ENCODE assay signal across 8 cellular contexts in the genomic region with DNA sequence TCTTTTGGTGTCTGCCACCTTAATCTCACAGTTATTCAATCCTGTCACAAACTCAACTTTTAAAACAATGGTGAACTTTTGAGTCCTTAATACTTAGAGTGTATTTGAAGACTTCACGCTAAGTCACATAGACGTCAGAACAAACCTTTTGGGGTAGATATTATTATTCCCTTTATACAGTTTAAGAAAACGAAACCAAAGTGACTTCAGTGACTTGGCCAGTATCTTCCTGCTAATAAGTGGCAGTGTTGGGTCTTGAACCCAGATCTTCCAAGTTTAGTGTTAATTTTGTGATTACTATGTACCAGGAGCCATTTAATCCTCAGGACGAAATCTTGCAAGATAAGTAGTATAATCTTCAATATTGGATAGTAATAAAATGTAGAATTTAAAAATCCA. TPM values are rescaled to one million over a fixed set of nuclear protein-coding genes. Genes with fewer than 3 reads are reported as not detected.
DNase-seq lines count a peak whose midpoint lies in the region; ATAC-seq and TF ChIP-seq lines count a peak whose summit lies in the region.

No MANE protein-coding gene starts in this region.

- H3K9me3 ChIP-seq in liver (ENCODE audit: control insufficient read depth in 4 of 4, low read length in 3 of 4) (no peaks in the 10 kb centered on the region), vagina (no peaks in the 10 kb centered on the region)

- peaks cover 16% of the 10 kb centered on the region for H3K36me3 Mint-ChIP-seq in activated naive CD4-positive, alpha-beta T cell treated with anti-CD3 and anti-CD28 coated beads for 36 hours (ENCODE audit: low read depth)
- no peaks in the 10 kb centered on the region for H3K36me3 Mint-ChIP-seq in activated naive CD8-positive, alpha-beta T cell

- H3K4me1 ChIP-seq in liver (ENCODE audit: control insufficient read depth in 4 of 4, insufficient read depth in 4 of 4, low read length in 3 of 4) (peaks cover 2 to 8% (median 5%) of the 10 kb centered on the region in 4 donors), vagina (peaks cover 19% of the 10 kb centered on the region)

- peaks cover 43% of the 10 kb centered on the region for H3K4me1 Mint-ChIP-seq in activated naive CD4-positive, alpha-beta T cell treated with anti-CD3 and anti-CD28 coated beads for 36 hours (ENCODE audit: low read depth)
- peaks cover 27% of the 10 kb centered on the region for H3K4me1 Mint-ChIP-seq in activated naive CD8-positive, alpha-beta T cell (ENCODE audit: low read depth)

- CTCF ChIA-PET in activated naive CD4-positive, alpha-beta T cell treated with anti-CD3 and anti-CD28 coated beads for 36 hours (lab: Charles Lee), result interaction anchor here (0.9 kb wide), 1 partner anchor 16 kb away, joined by 3 read pairs; no protein-coding TSS in a partner anchor

- H3K9me3 Mint-ChIP-seq in activated naive CD4-positive, alpha-beta T cell treated with anti-CD3 and anti-CD28 coated beads for 36 hours, result no peaks in the 10 kb centered on the region
- H3K9me3 Mint-ChIP-seq in activated naive CD8-positive, alpha-beta T cell (ENCODE audit: low read depth), result no peaks in the 10 kb centered on the region

- peak overlapping the region; percentile 93 for H3K27ac Mint-ChIP-seq in activated naive CD4-positive, alpha-beta T cell treated with anti-CD3 and anti-CD28 coated beads for 36 hours
- H3K27ac Mint-ChIP-seq in activated naive CD8-positive, alpha-beta T cell, result peak overlapping the region; percentile 86

- intact Hi-C loops in activated naive CD4-positive, alpha-beta T cell treated with anti-CD3 and anti-CD28 coated beads for 36 hours (cut with micrococcal nuclease), result loop anchor here (1.0 to 5.0 kb wide), 2 partner anchors 76 to 830 kb away; a partner anchor contains a TSS
- intact Hi-C loops in vagina (cut with DNase I), result no loop called here

- ATAC-seq in HG03196 (IDR thresholded peaks at IDR 0.05; ENCODE audit: unreplicated experiment) (peak; percentile 12), HG02642 (IDR thresholded peaks at IDR 0.05; ENCODE audit: poor library complexity, unreplicated experiment) (no peak)

- H3K36me3 ChIP-seq in liver (ENCODE audit: control insufficient read depth in 4 of 4, insufficient read depth in 3 of 4, low read depth in 1 of 4, low read length in 3 of 4), result peaks cover 0 to 2% (median under 1%) of the 10 kb centered on the region in 4 donors
- H3K36me3 ChIP-seq in vagina, result peaks cover 0 to 4% of the 10 kb centered on the region in 2 donors

- TF ChIP-seq RAD21 in liver (IDR thresholded peaks at IDR 0.05), result no peak

- no peak for DNase-seq in activated naive CD4-positive, alpha-beta T cell treated with anti-CD3 and anti-CD28 coated beads for 36 hours
- DNase-seq in activated naive CD4-positive, alpha-beta T cell treated with Interleukin-2 at 50 U/mL for 16 hours, result no peak
- DNase-seq in vagina (ENCODE audit: extremely low spot score in 2 of 2) (no peak), hypothalamus (lab: John Stamatoyannopoulos, UW) (no peak)

- WGBS in liver, result 19% methylated on average over 4 of the region's 4 CpGs

- H3K9ac ChIP-seq in liver (ENCODE audit: low read depth in 1 of 2, low read length in 2 of 2), result peak overlapping the region; percentile 50 to 78

- H3K27ac ChIP-seq in liver (ENCODE audit: low read depth in 1 of 2, low read length in 2 of 2) (peak overlapping the region; percentile 49 to 85), vagina (peak overlapping the region; percentile 87)

- H3K4me3 ChIP-seq in liver (ENCODE audit: low read depth in 1 of 3, low read length in 3 of 3) (peak overlapping the region; percentile 82 to 99 (median 94)), vagina (peak overlapping the region; percentile 86 to 95)

- H3K4me3 Mint-ChIP-seq in activated naive CD4-positive, alpha-beta T cell treated with anti-CD3 and anti-CD28 coated beads for 36 hours, result peak overlapping the region; percentile 84
- H3K4me3 Mint-ChIP-seq in activated naive CD8-positive, alpha-beta T cell, result peak overlapping the region; percentile 93

- TF ChIP-seq CTCF in liver (IDR thresholded peaks at IDR 0.05; ENCODE audit: low read depth, low read length, missing input control) (no peak), vagina (IDR thresholded peaks at IDR 0.05) (no peak)

- H3K27me3 Mint-ChIP-seq in activated naive CD4-positive, alpha-beta T cell treated with anti-CD3 and anti-CD28 coated beads for 36 hours (ENCODE audit: low read depth), result no peaks in the 10 kb centered on the region
- no peaks in the 10 kb centered on the region for H3K27me3 Mint-ChIP-seq in activated naive CD8-positive, alpha-beta T cell

- H3K27me3 ChIP-seq in liver (ENCODE audit: control insufficient read depth in 4 of 4, insufficient read depth in 4 of 4, low read length in 3 of 4), result no peaks in the 10 kb centered on the region
- H3K27me3 ChIP-seq in vagina, result no peaks in the 10 kb centered on the region

- TF ChIP-seq POLR2A in vagina (IDR thresholded peaks at IDR 0.05), result no peak

TF ChIP-seq in liver, 16 proteins besides CTCF, POLR2A, EP300 and RAD21:
- TF ChIP-seq JUND (IDR thresholded peaks at IDR 0.05), result no peak
- TF ChIP-seq FOXA1 (IDR thresholded peaks at IDR 0.05), result no peak
- TF ChIP-seq HNF4A (conservative IDR thresholded peaks at IDR 0.05), result no peak
- TF ChIP-seq EGR1 (IDR thresholded peaks at IDR 0.05; ENCODE audit: low read depth in 2 of 2), result no peak
- no peak for TF ChIP-seq YY1 (IDR thresholded peaks at IDR 0.05)
- TF ChIP-seq, protein P1, sequence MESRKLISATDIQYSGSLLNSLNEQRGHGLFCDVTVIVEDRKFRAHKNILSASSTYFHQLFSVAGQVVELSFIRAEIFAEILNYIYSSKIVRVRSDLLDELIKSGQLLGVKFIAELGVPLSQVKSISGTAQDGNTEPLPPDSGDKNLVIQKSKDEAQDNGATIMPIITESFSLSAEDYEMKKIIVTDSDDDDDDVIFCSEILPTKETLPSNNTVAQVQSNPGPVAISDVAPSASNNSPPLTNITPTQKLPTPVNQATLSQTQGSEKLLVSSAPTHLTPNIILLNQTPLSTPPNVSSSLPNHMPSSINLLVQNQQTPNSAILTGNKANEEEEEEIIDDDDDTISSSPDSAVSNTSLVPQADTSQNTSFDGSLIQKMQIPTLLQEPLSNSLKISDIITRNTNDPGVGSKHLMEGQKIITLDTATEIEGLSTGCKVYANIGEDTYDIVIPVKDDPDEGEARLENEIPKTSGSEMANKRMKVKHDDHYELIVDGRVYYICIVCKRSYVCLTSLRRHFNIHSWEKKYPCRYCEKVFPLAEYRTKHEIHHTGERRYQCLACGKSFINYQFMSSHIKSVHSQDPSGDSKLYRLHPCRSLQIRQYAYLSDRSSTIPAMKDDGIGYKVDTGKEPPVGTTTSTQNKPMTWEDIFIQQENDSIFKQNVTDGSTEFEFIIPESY (IDR thresholded peaks at IDR 0.05), result no peak
- TF ChIP-seq HNF4G (IDR thresholded peaks at IDR 0.05), result no peak
- no peak for TF ChIP-seq GABPA (IDR thresholded peaks at IDR 0.05 in 1 of 2, conservative IDR thresholded peaks at IDR 0.05 in 1 of 2)
- TF ChIP-seq, protein P2, sequence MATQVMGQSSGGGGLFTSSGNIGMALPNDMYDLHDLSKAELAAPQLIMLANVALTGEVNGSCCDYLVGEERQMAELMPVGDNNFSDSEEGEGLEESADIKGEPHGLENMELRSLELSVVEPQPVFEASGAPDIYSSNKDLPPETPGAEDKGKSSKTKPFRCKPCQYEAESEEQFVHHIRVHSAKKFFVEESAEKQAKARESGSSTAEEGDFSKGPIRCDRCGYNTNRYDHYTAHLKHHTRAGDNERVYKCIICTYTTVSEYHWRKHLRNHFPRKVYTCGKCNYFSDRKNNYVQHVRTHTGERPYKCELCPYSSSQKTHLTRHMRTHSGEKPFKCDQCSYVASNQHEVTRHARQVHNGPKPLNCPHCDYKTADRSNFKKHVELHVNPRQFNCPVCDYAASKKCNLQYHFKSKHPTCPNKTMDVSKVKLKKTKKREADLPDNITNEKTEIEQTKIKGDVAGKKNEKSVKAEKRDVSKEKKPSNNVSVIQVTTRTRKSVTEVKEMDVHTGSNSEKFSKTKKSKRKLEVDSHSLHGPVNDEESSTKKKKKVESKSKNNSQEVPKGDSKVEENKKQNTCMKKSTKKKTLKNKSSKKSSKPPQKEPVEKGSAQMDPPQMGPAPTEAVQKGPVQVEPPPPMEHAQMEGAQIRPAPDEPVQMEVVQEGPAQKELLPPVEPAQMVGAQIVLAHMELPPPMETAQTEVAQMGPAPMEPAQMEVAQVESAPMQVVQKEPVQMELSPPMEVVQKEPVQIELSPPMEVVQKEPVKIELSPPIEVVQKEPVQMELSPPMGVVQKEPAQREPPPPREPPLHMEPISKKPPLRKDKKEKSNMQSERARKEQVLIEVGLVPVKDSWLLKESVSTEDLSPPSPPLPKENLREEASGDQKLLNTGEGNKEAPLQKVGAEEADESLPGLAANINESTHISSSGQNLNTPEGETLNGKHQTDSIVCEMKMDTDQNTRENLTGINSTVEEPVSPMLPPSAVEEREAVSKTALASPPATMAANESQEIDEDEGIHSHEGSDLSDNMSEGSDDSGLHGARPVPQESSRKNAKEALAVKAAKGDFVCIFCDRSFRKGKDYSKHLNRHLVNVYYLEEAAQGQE (IDR thresholded peaks at IDR 0.05), result no peak
- TF ChIP-seq SP1 (IDR thresholded peaks at IDR 0.05), result no peak
- no peak for TF ChIP-seq NR2F2 (IDR thresholded peaks at IDR 0.05)
- TF ChIP-seq FOXA2 (IDR thresholded peaks at IDR 0.05), result no peak
- no peak for TF ChIP-seq TAF1 (conservative IDR thresholded peaks at IDR 0.05)
- no peak for TF ChIP-seq RXRA (IDR thresholded peaks at IDR 0.05)
- TF ChIP-seq, protein P3, sequence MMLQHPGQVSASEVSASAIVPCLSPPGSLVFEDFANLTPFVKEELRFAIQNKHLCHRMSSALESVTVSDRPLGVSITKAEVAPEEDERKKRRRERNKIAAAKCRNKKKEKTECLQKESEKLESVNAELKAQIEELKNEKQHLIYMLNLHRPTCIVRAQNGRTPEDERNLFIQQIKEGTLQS (IDR thresholded peaks at IDR 0.05), result no peak
- TF ChIP-seq, protein P4, sequence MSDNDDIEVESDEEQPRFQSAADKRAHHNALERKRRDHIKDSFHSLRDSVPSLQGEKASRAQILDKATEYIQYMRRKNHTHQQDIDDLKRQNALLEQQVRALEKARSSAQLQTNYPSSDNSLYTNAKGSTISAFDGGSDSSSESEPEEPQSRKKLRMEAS (IDR thresholded peaks at IDR 0.05), result no peak

RNA-seq across cellular contexts. Expression of a gene that starts 0.7 kb away (rescaled TPM):
- total RNA-seq in activated naive CD4-positive, alpha-beta T cell treated with anti-CD3 and anti-CD28 coated beads for 36 hours, result 10 to 100 TPM; 22.9 to 23.2 TPM
- total RNA-seq in liver (10 to 100 TPM in 1 of 2 donors, 1 to 10 TPM in 1; 9.7 to 15.7 TPM), vagina (12.8 TPM)
- polyA plus RNA-seq in liver, result 1 to 10 TPM; 1.6 to 1.8 TPM
